ENCODE assay signal across 8 cellular contexts in the genomic region with DNA sequence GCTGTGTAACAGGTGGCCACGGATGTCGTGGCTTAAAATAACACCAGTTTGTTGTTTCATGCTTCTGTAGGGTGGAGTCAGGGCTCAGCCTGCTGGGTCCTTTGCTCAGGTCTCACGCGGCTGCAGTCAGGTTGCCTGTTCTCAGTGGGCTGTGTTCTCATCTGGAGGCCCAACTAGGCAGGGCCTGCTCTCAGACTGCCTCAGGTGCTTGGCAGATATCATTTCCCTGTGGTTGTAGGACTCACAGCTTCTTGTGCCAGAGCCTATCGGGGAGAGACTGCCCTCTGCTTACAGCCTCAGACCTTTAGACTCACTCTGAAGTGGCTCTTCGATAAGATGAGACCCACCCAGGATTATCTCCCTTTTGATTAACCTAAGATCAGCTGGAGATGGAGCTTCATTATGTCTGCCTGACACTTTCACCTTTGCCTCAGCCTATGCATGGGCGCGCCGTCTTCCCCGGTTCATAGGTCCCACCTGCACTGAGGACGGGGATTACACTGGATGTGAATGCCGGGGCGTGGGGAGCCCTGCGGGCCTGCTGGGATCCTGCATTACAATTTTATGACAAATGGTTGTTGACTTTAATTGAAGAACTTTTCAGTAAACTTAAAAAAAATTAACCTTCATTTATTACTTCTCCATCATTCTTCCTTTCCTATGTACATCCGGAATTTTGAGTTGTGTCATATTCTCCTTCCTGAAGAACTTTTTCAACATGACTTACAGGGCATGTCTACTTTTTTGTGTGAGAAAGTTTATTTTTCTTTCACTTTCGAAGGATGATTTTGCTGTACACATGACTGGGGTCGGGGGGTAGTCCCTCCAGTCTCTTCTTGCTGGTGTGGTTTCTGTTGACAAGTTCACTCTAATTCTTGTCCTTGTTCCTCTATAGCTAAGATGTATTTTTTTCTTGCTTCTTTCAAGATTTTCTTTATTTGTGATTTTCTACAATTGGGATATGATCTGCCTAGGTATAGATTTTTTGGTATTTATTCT. TPM values are rescaled to one million over a fixed set of nuclear protein-coding genes. Genes with fewer than 3 reads are reported as not detected.
A peak's percentile ranks its signal among the peaks of the same experiment; 100 is the strongest.
DNase-seq lines count a peak whose midpoint lies in the region; ATAC-seq and TF ChIP-seq lines count a peak whose summit lies in the region.

No MANE protein-coding gene starts in this region.

- peaks cover 7% of the 10 kb centered on the region for H3K9me3 Mint-ChIP-seq in activated CD8-positive, alpha-beta T cell treated with anti-CD3 and anti-CD28 coated beads for 36 hours

- H3K4me3 ChIP-seq in osteoblast (ENCODE audit: insufficient read depth, low read length): no peak overlapping the region

- intact Hi-C loops in activated CD8-positive, alpha-beta T cell treated with anti-CD3 and anti-CD28 coated beads for 36 hours (cut with micrococcal nuclease): no loop called here

- peak overlapping the region; percentile 26 for H3K4me2 ChIP-seq in osteoblast (ENCODE audit: insufficient read depth, low read length)

- no peaks in the 10 kb centered on the region for H3K27me3 ChIP-seq in osteoblast (ENCODE audit: insufficient read depth, low read length)

- no peaks in the 10 kb centered on the region for H3K9me3 ChIP-seq in osteoblast (ENCODE audit: low read depth, low read length)

- peaks cover 66% of the 10 kb centered on the region for H3K4me1 Mint-ChIP-seq in activated CD8-positive, alpha-beta T cell treated with anti-CD3 and anti-CD28 coated beads for 36 hours (ENCODE audit: low read depth)

- no peak for TF ChIP-seq CTCF in activated CD8-positive, alpha-beta T cell treated with anti-CD3 and anti-CD28 coated beads for 36 hours (IDR thresholded peaks at IDR 0.05)
- no peak for TF ChIP-seq CTCF in osteoblast (IDR thresholded peaks at IDR 0.05; ENCODE audit: extremely low read depth, low read depth, low read length)

- H3K27me3 Mint-ChIP-seq in activated CD8-positive, alpha-beta T cell treated with anti-CD3 and anti-CD28 coated beads for 36 hours: no peaks in the 10 kb centered on the region

- H3K36me3 ChIP-seq in osteoblast (ENCODE audit: insufficient read depth, low read length): no peaks in the 10 kb centered on the region

- in situ Hi-C loops in ACHN (cut with HindIII; ENCODE audit: low pct_ligation_motif_present, low pct_unique_long_range_greater_than_20kb, low sequenced_read_pairs): no loop called here

- POLR2A ChIA-PET in activated CD8-positive, alpha-beta T cell treated with anti-CD3 and anti-CD28 coated beads for 36 hours (lab: Charles Lee): interaction anchor here (0.6 to 1.5 kb wide), 5 partner anchors 8 to 638 kb away, joined by 3 to 4 read pairs (median 4); no protein-coding TSS in a partner anchor

- H3K79me2 ChIP-seq in osteoblast (ENCODE audit: insufficient read depth, low read length): peaks cover 81% of the 10 kb centered on the region

- ATAC-seq in GM19035 (IDR thresholded peaks at IDR 0.05; ENCODE audit: unreplicated experiment) (peak; percentile 78), HG02840 (IDR thresholded peaks at IDR 0.05; ENCODE audit: low FRiP score, unreplicated experiment) (peak; percentile 70)
- ATAC-seq in activated CD8-positive, alpha-beta T cell treated with anti-CD3 and anti-CD28 coated beads for 36 hours: peak; percentile 76

- DNase-seq in activated CD8-positive, alpha-beta T cell treated with anti-CD3 and anti-CD28 coated beads for 36 hours: peak; percentile 63
- DNase-seq in osteoblast (ENCODE audit: insufficient read length, low spot score, missing footprints) (peak; percentile 83), NCI-H2029 treated with DMSO at 0.1 percent for 48 hours (lab: John Stamatoyannopoulos, UW) (no peak), SHP77 treated with DMSO at 0.1 percent for 48 hours (lab: John Stamatoyannopoulos, UW) (no peak), ACHN (no peak), HPDE6-E6E7 (ENCODE audit: extremely low spot score) (no peak)

- CTCF ChIA-PET in activated CD8-positive, alpha-beta T cell treated with anti-CD3 and anti-CD28 coated beads for 36 hours (lab: Charles Lee): interaction anchor here (1.1 to 1.4 kb wide), 2 partner anchors 57 to 141 kb away, joined by 3 read pairs; no protein-coding TSS in a partner anchor

- H3K4me1 ChIP-seq in osteoblast (ENCODE audit: insufficient read depth, low read length): peaks cover 23% of the 10 kb centered on the region

- peak overlapping the region; percentile 3 for H3K4me3 Mint-ChIP-seq in activated CD8-positive, alpha-beta T cell treated with anti-CD3 and anti-CD28 coated beads for 36 hours

- no peak overlapping the region for H3K27ac ChIP-seq in osteoblast (ENCODE audit: low read depth, low read length)

- H4K20me1 ChIP-seq in osteoblast (ENCODE audit: insufficient read depth, low read length): peaks cover 66% of the 10 kb centered on the region

- no peak overlapping the region for H2AFZ ChIP-seq in osteoblast (ENCODE audit: low read length)

- peak overlapping the region; percentile 37 for H3K27ac Mint-ChIP-seq in activated CD8-positive, alpha-beta T cell treated with anti-CD3 and anti-CD28 coated beads for 36 hours

- peaks cover under 1% of the 10 kb centered on the region for H3K36me3 Mint-ChIP-seq in activated CD8-positive, alpha-beta T cell treated with anti-CD3 and anti-CD28 coated beads for 36 hours (ENCODE audit: low read depth)

RNA-seq across cellular contexts. Expression of a gene that starts 55.5 kb away (rescaled TPM):
- 10 to 100 TPM in 1 of 2 experiments, 1 to 10 TPM in 1; 9.6 to 10.4 TPM for total RNA-seq in activated CD8-positive, alpha-beta T cell treated with anti-CD3 and anti-CD28 coated beads for 36 hours
- 20.9 and 22.8 TPM in 2 replicates for total RNA-seq in osteoblast

Comparison
In these comparisons a context has a peak if more than half of its experiments do, and no peak if none do; other contexts are left out.
1. DNase-seq: peak in activated CD8-positive, alpha-beta T cell treated with anti-CD3 and anti-CD28 coated beads for 36 hours (single experiment) and osteoblast (single experiment); none in NCI-H2029 treated with DMSO at 0.1 percent for 48 hours (single experiment), SHP77 treated with DMSO at 0.1 percent for 48 hours (single experiment), ACHN (single experiment) and HPDE6-E6E7 (single experiment).
2. Peak in every context shown above with its lines, with median percentiles within 50 percentile points of each other: ATAC-seq.